ENCODE assay signal across 1 cellular context in the genomic region with DNA sequence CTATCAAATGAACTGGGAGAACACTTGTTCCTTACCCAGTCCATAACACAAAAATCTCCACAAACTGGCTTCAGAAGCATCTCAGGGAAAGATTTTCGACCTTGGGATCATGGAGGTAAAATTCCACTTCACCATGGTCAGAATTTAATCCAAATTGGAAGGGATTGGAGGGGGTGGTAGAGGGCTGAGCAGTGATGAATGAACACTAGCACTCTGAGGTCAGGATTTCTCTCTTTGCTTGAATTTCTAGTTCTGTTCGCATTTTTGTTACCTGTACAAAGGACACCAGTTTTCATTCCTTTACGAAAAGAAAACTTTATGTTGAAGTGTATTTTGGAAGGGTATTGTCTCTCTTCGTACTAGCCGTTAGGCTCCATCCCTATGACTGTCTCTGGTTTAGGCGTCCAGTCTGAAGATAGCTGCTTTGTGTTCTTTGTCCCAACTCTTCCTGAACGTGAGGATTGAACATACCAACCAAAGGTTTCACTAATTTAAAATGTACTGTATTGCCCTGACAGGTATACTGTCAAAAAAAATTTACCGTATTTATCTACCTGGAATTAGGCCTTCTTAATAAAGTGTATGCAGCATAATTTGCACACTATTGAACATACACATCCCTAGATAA.
TF ChIP-seq lines count a peak whose summit lies in the region.

No MANE protein-coding gene starts in this region.

TF ChIP-seq in K562, 482 proteins besides CTCF, POLR2A, EP300 and RAD21:
- no peak for TF ChIP-seq CREM (IDR thresholded peaks at IDR 0.05; ENCODE audit: low read depth)
- TF ChIP-seq, protein P1, sequence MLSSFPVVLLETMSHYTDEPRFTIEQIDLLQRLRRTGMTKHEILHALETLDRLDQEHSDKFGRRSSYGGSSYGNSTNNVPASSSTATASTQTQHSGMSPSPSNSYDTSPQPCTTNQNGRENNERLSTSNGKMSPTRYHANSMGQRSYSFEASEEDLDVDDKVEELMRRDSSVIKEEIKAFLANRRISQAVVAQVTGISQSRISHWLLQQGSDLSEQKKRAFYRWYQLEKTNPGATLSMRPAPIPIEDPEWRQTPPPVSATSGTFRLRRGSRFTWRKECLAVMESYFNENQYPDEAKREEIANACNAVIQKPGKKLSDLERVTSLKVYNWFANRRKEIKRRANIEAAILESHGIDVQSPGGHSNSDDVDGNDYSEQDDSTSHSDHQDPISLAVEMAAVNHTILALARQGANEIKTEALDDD (IDR thresholded peaks at IDR 0.05): peak; percentile 47; the same call in 1 of the 2 replicates
